Comparison of ENCODE assay signal across 32 cellular contexts in genomic region chr2:20192781-20193180, GRCh38. TPM values are rescaled to one million over a fixed set of nuclear protein-coding genes. Genes with fewer than 3 reads are reported as not detected.
DNase-seq lines count a peak whose midpoint lies in the region; ATAC-seq, FAIRE-seq and TF ChIP-seq lines count a peak whose summit lies in the region.
"Had no signal": no experiment of that assay in that cellular context is flagged by ENCODE, and none has a peak within 500 bp of the region (broad histone marks: within the 10 kb centered on the region; RNA-seq: fewer than 3 reads in every experiment).

No MANE protein-coding gene starts in this region.

- intact Hi-C loops in right lobe of liver (cut with DNase I), result no loop called here
- intact Hi-C loops in thyroid gland (cut with DNase I), result no loop called here
- intact Hi-C loops in psoas muscle (cut with DNase I), result no loop called here
- intact Hi-C loops in colonic mucosa (cut with DNase I), result no loop called here

- 0% methylated on average over 1 of the region's 2 CpGs for WGBS in right lobe of liver (ENCODE audit: insufficient coverage, low coverage, low lambda C conversion rate, missing lambda C conversion rate)
- WGBS in thyroid gland, 2 donors, result 89 to 100% methylated on average over 1 of the region's 2 CpGs
- 62 to 71% (median 63%) methylated on average over 2 of the region's 2 CpGs for WGBS in psoas muscle, 3 donors

- H3K27me3 ChIP-seq in right lobe of liver (no peaks in the 10 kb centered on the region), thyroid gland (no peaks in the 10 kb centered on the region), psoas muscle (ENCODE audit: insufficient read depth in 3 of 3, low read length in 2 of 3) (no peaks in the 10 kb centered on the region), H7 (ENCODE audit: control insufficient read depth, insufficient read depth, low read length) (no peaks in the 10 kb centered on the region), colonic mucosa (no peaks in the 10 kb centered on the region)
- H3K27me3 ChIP-seq: BE2C had no signal

- no peak overlapping the region for H3K4me3 ChIP-seq in right lobe of liver
- H3K4me3 ChIP-seq in thyroid gland (replicated peaks in 1 of 3), result no peak overlapping the region
- no peak overlapping the region for H3K4me3 ChIP-seq in psoas muscle
- no peak overlapping the region for H3K4me3 ChIP-seq in H7 (ENCODE audit: insufficient read depth, low read depth, low read length)
- H3K4me3 ChIP-seq in colonic mucosa, result no peak overlapping the region
- H3K4me3 ChIP-seq: GM12878, GM23338, K562, PC-9 had no signal

- no peak for TF ChIP-seq CTCF in VCaP (conservative IDR thresholded peaks at IDR 0.05)
- TF ChIP-seq CTCF in right lobe of liver (IDR thresholded peaks at IDR 0.05), result no peak
- no peak for TF ChIP-seq CTCF in thyroid gland (IDR thresholded peaks at IDR 0.05)
- no peak for TF ChIP-seq CTCF in psoas muscle (IDR thresholded peaks at IDR 0.05)
- TF ChIP-seq CTCF in colonic mucosa (IDR thresholded peaks at IDR 0.05), result no peak

- peak; percentile 20 for FAIRE-seq in HTR-8/SVneo (lab: Jason Lieb, UNC)
- FAIRE-seq: GM12878, K562 had no signal

- H3K9ac ChIP-seq in colonic mucosa (ENCODE audit: low read depth in 2 of 2, low read length in 2 of 2), result no peak overlapping the region

- H3K27ac ChIP-seq in VCaP (peak overlapping the region; percentile 38; the same call in 1 of the 2 replicates), right lobe of liver (peak overlapping the region in 2 of 3 donors; percentile 69 to 81), thyroid gland (peak overlapping the region in 2 of 3 donors; percentile 65 to 66), psoas muscle (no peak overlapping the region), colonic mucosa (no peak overlapping the region)
- H3K27ac ChIP-seq: HL-60, PC-9 had no signal

- DNase-seq in HTR-8/SVneo (ENCODE audit: insufficient read length, low spot score), result no peak
- peak in 2 of 3 donors; percentile 20 to 74 for DNase-seq in right lobe of liver
- DNase-seq in thyroid gland, result no peak
- DNase-seq in psoas muscle, result no peak
- DNase-seq in H7, result no peak
- DNase-seq in colonic mucosa, result no peak
- DNase-seq: 8988T; ACHN; BE2C; CD8-positive, alpha-beta memory T cell; DMS 273 treated with DMSO at 0.1 percent for 48 hours; DMS79; EL; GDM1; HCEC 1CT; Kasumi-1; MV-4-11; NCI-H1105 treated with DMSO at 0.1 percent for 48 hours; NCI-H146; NCI-H1930; NCI-H2107; NCI-H446 treated with DMSO at 0.1 percent for 48 hours; NCI-H526; NCI-H82; PC-9; SHP77 had no signal

- H3K36me3 ChIP-seq in right lobe of liver (no peaks in the 10 kb centered on the region), thyroid gland (no peaks in the 10 kb centered on the region), psoas muscle (ENCODE audit: insufficient read depth in 1 of 2, low read depth in 1 of 2) (no peaks in the 10 kb centered on the region), H7 (replicated peaks; ENCODE audit: control insufficient read depth, insufficient read depth, low read length) (no peaks in the 10 kb centered on the region), colonic mucosa (no peaks in the 10 kb centered on the region)
- H3K36me3 ChIP-seq: BE2C had no signal

- TF ChIP-seq POLR2A in right lobe of liver (IDR thresholded peaks at IDR 0.05) (no peak), thyroid gland (IDR thresholded peaks at IDR 0.05) (no peak)

- H3K9me3 ChIP-seq in right lobe of liver (no peaks in the 10 kb centered on the region), thyroid gland (no peaks in the 10 kb centered on the region), psoas muscle (no peaks in the 10 kb centered on the region), colonic mucosa (no peaks in the 10 kb centered on the region)
- H3K9me3 ChIP-seq: BE2C had no signal

- H3K4me1 ChIP-seq in right lobe of liver (peaks cover 0 to 85% (median 38%) of the 10 kb centered on the region in 4 donors), thyroid gland (peaks cover 30 to 61% of the 10 kb centered on the region in 2 donors), psoas muscle (no peaks in the 10 kb centered on the region), colonic mucosa (peaks cover 15% of the 10 kb centered on the region)
- H3K4me1 ChIP-seq: BE2C had no signal

- ATAC-seq in right lobe of liver (peak in 2 of 4 donors; percentile 2 to 22), psoas muscle (no peak)
- ATAC-seq: GM12878, GM23338, K562 had no signal

RNA-seq across cellular contexts. Expression of gene SDC1, which starts 32.1 kb away (rescaled TPM):
- total RNA-seq in right lobe of liver (100 to 1,000 TPM; 260 to 452 (median 415) TPM), thyroid gland (10 to 100 TPM; 21.9 to 28.0 (median 24.7) TPM), psoas muscle (under 1 TPM in 3 of 4 donors, not detected in 1; 0.09 to 0.38 (median 0.13) TPM), colonic mucosa (100 to 1,000 TPM; 156 to 213 TPM)
- polyA plus RNA-seq in psoas muscle, result under 1 TPM; 0.07 to 0.38 (median 0.10) TPM
- 27.2 and 38.5 TPM in 2 replicates for total RNA-seq in H7 (2014; rRNA removed; shearing (Covaris generic))
- polyA plus RNA-seq: CD14-positive monocyte; CD8-positive, alpha-beta memory T cell had no signal

Comparison
In these comparisons a context has a peak if more than half of its experiments do, and no peak if none do; other contexts are left out.
1. DNase-seq: peak in right lobe of liver (2 of 3); none in HTR-8/SVneo (single experiment), thyroid gland (0 of 2), psoas muscle (0 of 2), H7 (single experiment) and colonic mucosa (single experiment).
2. H3K27ac ChIP-seq: peak in VCaP (single experiment), right lobe of liver (2 of 3) and thyroid gland (2 of 3); none in psoas muscle (single experiment) and colonic mucosa (single experiment).
3. RNA of gene SDC1, which starts 32.1 kb away (total RNA-seq): 260 to 452 TPM in right lobe of liver, 156 to 213 TPM in colonic mucosa, 27.2 to 38.5 TPM in H7 and 21.9 to 28.0 TPM in thyroid gland; 0.09 to 0.38 TPM in psoas muscle; every median in the first group is over 10 times any median in the second.